ENCODE assay signal across 11 cellular contexts in genomic region chr2:54618646-54619565, GRCh38.
A peak's percentile ranks its signal among the peaks of the same experiment; 100 is the strongest.
DNase-seq lines count a peak whose midpoint lies in the region; ATAC-seq and TF ChIP-seq lines count a peak whose summit lies in the region.
"Had no signal": no experiment of that assay in that cellular context is flagged by ENCODE, and none has a peak within 500 bp of the region (broad histone marks: within the 10 kb centered on the region; RNA-seq: fewer than 3 reads in every experiment).

No MANE protein-coding gene starts in this region.

- no peak for TF ChIP-seq CTCF in breast epithelium (IDR thresholded peaks at IDR 0.05)
- no peak for TF ChIP-seq CTCF in tibial nerve (IDR thresholded peaks at IDR 0.05)
- TF ChIP-seq CTCF in ovary (IDR thresholded peaks at IDR 0.05) = no peak

- TF ChIP-seq EP300 in tibial nerve (IDR thresholded peaks at IDR 0.05) (peak; percentile 41 to 64), ovary (IDR thresholded peaks at IDR 0.05) (no peak)

- peaks cover 14% of the 10 kb centered on the region for H3K36me3 ChIP-seq in breast epithelium
- peaks cover 3 to 84% (median 26%) of the 10 kb centered on the region in 3 donors for H3K36me3 ChIP-seq in tibial nerve
- H3K36me3 ChIP-seq in ovary = no peaks in the 10 kb centered on the region

- H3K36me3 Mint-ChIP-seq in activated T-cell treated with anti-CD3 and anti-CD28 coated beads, Interleukin-2, amount 50 U/mL, for 72 hours (ENCODE audit: insufficient read depth in 2 of 2) = peaks cover 15 to 40% of the 10 kb centered on the region in 2 donors

- H3K4me3 ChIP-seq in breast epithelium (no peak overlapping the region), tibial nerve (no peak overlapping the region), ovary (no peak overlapping the region)
- H3K4me3 ChIP-seq: skin epidermis had no signal

- TF ChIP-seq POLR2A in breast epithelium (IDR thresholded peaks at IDR 0.05) (no peak), tibial nerve (IDR thresholded peaks at IDR 0.05) (no peak), ovary (IDR thresholded peaks at IDR 0.05) (no peak)

- H3K4me1 Mint-ChIP-seq in activated T-cell treated with anti-CD3 and anti-CD28 coated beads, Interleukin-2, amount 50 U/mL, for 72 hours (ENCODE audit: low read depth) = peaks cover 12% of the 10 kb centered on the region

- WGBS in tibial nerve, 2 donors = 24 to 27% methylated on average over 5 of the region's 5 CpGs
- 27 to 35% (median 29%) methylated on average over 5 of the region's 5 CpGs for WGBS in ovary, 3 donors

- no peaks in the 10 kb centered on the region for H3K27me3 Mint-ChIP-seq in activated T-cell treated with anti-CD3 and anti-CD28 coated beads, Interleukin-2, amount 50 U/mL, for 72 hours (ENCODE audit: low read depth)

- no peak for DNase-seq in activated T-cell treated with anti-CD3 and anti-CD28 coated beads, Interleukin-2, amount 50 U/mL, for 72 hours
- DNase-seq in activated T-cell treated with anti-CD3 and anti-CD28 coated beads, Interleukin-2, amount 50 U/mL, for 48 hours = no peak
- DNase-seq in breast epithelium (ENCODE audit: low spot score in 2 of 2) (no peak), lung microvascular endothelial cell (ENCODE audit: low read depth in 2 of 2) (peak; percentile 34 to 41), tibial nerve (ENCODE audit: low spot score in 2 of 2) (no peak), ovary (no peak), NCI-H1092 (lab: John Stamatoyannopoulos, UW) (no peak)
- DNase-seq: NCI-H446 treated with DMSO at 0.1 percent for 48 hours, WERI-Rb-1 had no signal

- ATAC-seq in activated T-cell treated with anti-CD3 and anti-CD28 coated beads, Interleukin-2, amount 50 U/mL, for 72 hours (replicated peaks in 1 of 2) = no peak
- ATAC-seq in HG02588 (IDR thresholded peaks at IDR 0.05; ENCODE audit: unreplicated experiment) = no peak

- no peaks in the 10 kb centered on the region for H3K9me3 Mint-ChIP-seq in activated T-cell treated with anti-CD3 and anti-CD28 coated beads, Interleukin-2, amount 50 U/mL, for 72 hours

- no peak overlapping the region for H3K4me3 Mint-ChIP-seq in activated T-cell treated with anti-CD3 and anti-CD28 coated beads, Interleukin-2, amount 50 U/mL, for 72 hours

- H3K27ac Mint-ChIP-seq in activated T-cell treated with anti-CD3 and anti-CD28 coated beads, Interleukin-2, amount 50 U/mL, for 72 hours = peak overlapping the region; percentile 52

- H3K27me3 ChIP-seq in breast epithelium (no peaks in the 10 kb centered on the region), tibial nerve (no peaks in the 10 kb centered on the region), ovary (no peaks in the 10 kb centered on the region)

- no peaks in the 10 kb centered on the region for H3K9me3 ChIP-seq in breast epithelium
- H3K9me3 ChIP-seq in tibial nerve = no peaks in the 10 kb centered on the region
- H3K9me3 ChIP-seq in ovary = no peaks in the 10 kb centered on the region

- intact Hi-C loops in breast epithelium (cut with DNase I; ENCODE audit: low total_unique reads) = no loop called here
- intact Hi-C loops in ovary (cut with DNase I) = no loop called here

- H3K4me1 ChIP-seq in breast epithelium (peaks cover 0 to 3% of the 10 kb centered on the region in 2 donors), tibial nerve (peaks cover 0 to 63% (median 22%) of the 10 kb centered on the region in 4 donors), ovary (ENCODE audit: insufficient read depth) (peaks cover 9% of the 10 kb centered on the region)

- H3K27ac ChIP-seq in breast epithelium (peak overlapping the region; percentile 67 to 79), tibial nerve (peak overlapping the region in 3 of 4 donors; percentile 31 to 61 (median 53)), ovary (no peak overlapping the region)
- H3K27ac ChIP-seq: WERI-Rb-1 had no signal

Comparison
In these comparisons a context has a peak if more than half of its experiments do, and no peak if none do; other contexts are left out.
1. DNase-seq: peak in lung microvascular endothelial cell (2 of 2); none in activated T-cell treated with anti-CD3 and anti-CD28 coated beads, Interleukin-2, amount 50 U/mL, for 72 hours (0 of 2), activated T-cell treated with anti-CD3 and anti-CD28 coated beads, Interleukin-2, amount 50 U/mL, for 48 hours (0 of 2), breast epithelium (0 of 2), tibial nerve (0 of 2), ovary (0 of 5) and NCI-H1092 (single experiment).
2. H3K27ac ChIP-seq: peak in breast epithelium (2 of 2) and tibial nerve (3 of 4); none in ovary (0 of 2).